29 cellular contexts compared by ENCODE assay signal in genomic region chr9:124605258-124605657, GRCh38.
"Had no signal": no experiment of that assay in that cellular context is flagged by ENCODE, and none has a peak within 500 bp of the region (broad histone marks: within the 10 kb centered on the region; RNA-seq: fewer than 3 reads in every experiment).

No MANE protein-coding gene starts in this region.

- H3K27ac ChIP-seq: left ventricle myocardium inferior, pancreas, prostate gland, skin epidermis, suprapubic skin, thoracic aorta, tibial nerve, vagina had no signal

- H3K9me3 ChIP-seq: left ventricle myocardium inferior, mucosa of descending colon, pancreas, prostate gland, suprapubic skin, thoracic aorta, tibial nerve, vagina had no signal

- ATAC-seq: left colon; mucosa of descending colon; naive thymus-derived CD4-positive, alpha-beta T cell; natural killer cell treated with Interleukin-12 subunit alpha and Interleukin-12 subunit beta and Interleukin-15 and Interleukin-18, amount 100 ng/mL, for 72 hours; pancreas; right cardiac atrium; sciatic nerve; stimulated activated effector memory CD8-positive, alpha-beta T cell treated with anti-CD3 and anti-CD28 coated beads, Interleukin-12 subunit alpha, Interleukin-12 subunit beta, amount 100 ng/mL, for 72 hours had no signal

- H3K36me3 Mint-ChIP-seq: immature natural killer cell; natural killer cell treated with Interleukin-12 subunit alpha and Interleukin-12 subunit beta and Interleukin-15 and Interleukin-18, amount 100 ng/mL, for 72 hours; stimulated activated effector memory CD8-positive, alpha-beta T cell treated with anti-CD3 and anti-CD28 coated beads, Interleukin-12 subunit alpha, Interleukin-12 subunit beta, amount 100 ng/mL, for 72 hours had no signal

- H3K4me1 Mint-ChIP-seq: immature natural killer cell; memory B cell; naive thymus-derived CD4-positive, alpha-beta T cell; neural crest cell; stimulated activated effector memory CD8-positive, alpha-beta T cell treated with anti-CD3 and anti-CD28 coated beads, Interleukin-12 subunit alpha, Interleukin-12 subunit beta, amount 100 ng/mL, for 72 hours had no signal

- H3K9me3 Mint-ChIP-seq: natural killer cell treated with Interleukin-12 subunit alpha and Interleukin-12 subunit beta and Interleukin-15 and Interleukin-18, amount 100 ng/mL, for 72 hours; stimulated activated effector memory CD8-positive, alpha-beta T cell treated with anti-CD3 and anti-CD28 coated beads, Interleukin-12 subunit alpha, Interleukin-12 subunit beta, amount 100 ng/mL, for 72 hours; stimulated activated naive CD8-positive, alpha-beta T cell treated with anti-CD3 and anti-CD28 coated beads, Interleukin-15, Interleukin-2, amounts not matched to agents 100 ng/mL and 50 ng/mL, for 24 hours; type B pancreatic cell had no signal

- DNase-seq: hypothalamus; immature natural killer cell; kidney; left colon; left ventricle myocardium inferior; midbrain; mucosa of descending colon; naive thymus-derived CD4-positive, alpha-beta T cell; nucleus accumbens; pancreas; posterior cingulate gyrus; right cardiac atrium; stimulated activated CD4-positive, alpha-beta T cell treated with anti-CD3 and anti-CD28 coated beads, Interleukin-12 subunit alpha, Interleukin-12 subunit beta, amount 100 ng/mL, for 4 hours; stimulated activated CD4-positive, alpha-beta T cell treated with anti-CD3 and anti-CD28 coated beads, Interleukin-4, amount 100 ng/mL, for 24 hours; stimulated activated naive CD4-positive, alpha-beta T cell had no signal

- FAIRE-seq: islet of Langerhans, kidney, pancreas had no signal

- H3K4me1 ChIP-seq: left ventricle myocardium inferior, prostate gland, tibial nerve, vagina had no signal

- H3K27me3 Mint-ChIP-seq: type B pancreatic cell had no signal

- H3K4me3 ChIP-seq: left ventricle myocardium inferior, mucosa of descending colon, pancreas, prostate gland, skin epidermis, suprapubic skin, thoracic aorta, tibial nerve, vagina had no signal

- H3K4me3 Mint-ChIP-seq: immature natural killer cell; memory B cell; naive thymus-derived CD4-positive, alpha-beta T cell; natural killer cell treated with Interleukin-12 subunit alpha and Interleukin-12 subunit beta and Interleukin-15 and Interleukin-18, amount 100 ng/mL, for 72 hours; neural crest cell; stimulated activated effector memory CD8-positive, alpha-beta T cell treated with anti-CD3 and anti-CD28 coated beads, Interleukin-12 subunit alpha, Interleukin-12 subunit beta, amount 100 ng/mL, for 72 hours; stimulated activated naive CD8-positive, alpha-beta T cell treated with anti-CD3 and anti-CD28 coated beads, Interleukin-15, Interleukin-2, amounts not matched to agents 100 ng/mL and 50 ng/mL, for 24 hours; type B pancreatic cell had no signal

- H3K27ac Mint-ChIP-seq: immature natural killer cell; memory B cell; naive thymus-derived CD4-positive, alpha-beta T cell; natural killer cell treated with Interleukin-12 subunit alpha and Interleukin-12 subunit beta and Interleukin-15 and Interleukin-18, amount 100 ng/mL, for 72 hours; stimulated activated effector memory CD8-positive, alpha-beta T cell treated with anti-CD3 and anti-CD28 coated beads, Interleukin-12 subunit alpha, Interleukin-12 subunit beta, amount 100 ng/mL, for 72 hours; stimulated activated naive CD8-positive, alpha-beta T cell treated with anti-CD3 and anti-CD28 coated beads, Interleukin-15, Interleukin-2, amounts not matched to agents 100 ng/mL and 50 ng/mL, for 24 hours; type B pancreatic cell had no signal

- H3K36me3 ChIP-seq: left ventricle myocardium inferior, pancreas, prostate gland, suprapubic skin, thoracic aorta, tibial nerve, vagina had no signal

- H3K27me3 ChIP-seq: pancreas, suprapubic skin, tibial nerve, vagina had no signal
